Comparison of ENCODE assay signal across 8 cellular contexts in genomic region chr9:131635285-131635684, GRCh38.
DNase-seq lines count a peak whose midpoint lies in the region; ATAC-seq and TF ChIP-seq lines count a peak whose summit lies in the region.

No MANE protein-coding gene starts in this region.

- H3K9ac ChIP-seq in GM23248 (peak overlapping the region; percentile 70), OCI-LY3 (ENCODE audit: low read length) (peak overlapping the region; percentile 52), fibroblast of lung (ENCODE audit: insufficient read depth, low read length) (no peak overlapping the region)

- ATAC-seq in activated T-cell treated with anti-CD3 and anti-CD28 coated beads, Interleukin-2, amount 50 U/mL, for 4 hours: peak; percentile 99 to 100
- ATAC-seq in HG03280 (IDR thresholded peaks at IDR 0.05; ENCODE audit: unreplicated experiment): no peak

- H2AFZ ChIP-seq in GM23248 (no peak overlapping the region), OCI-LY3 (ENCODE audit: low read depth, low read length) (no peak overlapping the region), fibroblast of lung (ENCODE audit: low read length) (no peak overlapping the region)

- H3K79me2 ChIP-seq in GM23248 (ENCODE audit: insufficient read depth) (0 out of 2 replicates have a peak, but pooled peaks cover 5% of the 10 kb centered on the region), OCI-LY3 (ENCODE audit: low read length) (peaks cover 70% of the 10 kb centered on the region), fibroblast of lung (ENCODE audit: control insufficient read depth, insufficient read depth, low read length) (no peaks in the 10 kb centered on the region)

- WGBS in GM23248 (ENCODE audit: low coverage in 1 of 2, low lambda C conversion rate in 2 of 2, missing lambda C conversion rate in 2 of 2), 2 experiments: 1% methylated on average over 6 of the region's 6 CpGs
- 5% methylated on average over 6 of the region's 6 CpGs for WGBS in suprapubic skin

- H4K20me1 ChIP-seq in GM23248 (ENCODE audit: insufficient read depth) (no peaks in the 10 kb centered on the region), OCI-LY3 (ENCODE audit: insufficient read depth, low read length) (peaks cover 6% of the 10 kb centered on the region; the same call in 1 of the 2 replicates), fibroblast of lung (ENCODE audit: control insufficient read depth, extremely low read depth, insufficient read depth, low read length) (no peaks in the 10 kb centered on the region)

- H3K4me1 Mint-ChIP-seq in activated T-cell treated with anti-CD3 and anti-CD28 coated beads, Interleukin-2, amount 50 U/mL, for 4 hours (ENCODE audit: low read depth): peaks cover 38% of the 10 kb centered on the region

- H3K4me1 ChIP-seq in GM23248 (ENCODE audit: insufficient read depth) (peaks cover 26% of the 10 kb centered on the region), OCI-LY3 (ENCODE audit: low read length) (peaks cover 61% of the 10 kb centered on the region), fibroblast of lung (ENCODE audit: control insufficient read depth, extremely low read depth, insufficient read depth, low read length) (peaks cover 11% of the 10 kb centered on the region), neutrophil (ENCODE audit: control insufficient read depth in 1 of 2, insufficient read depth in 1 of 2, low read depth in 1 of 2, low read length in 1 of 2) (peaks cover 32 to 34% of the 10 kb centered on the region in 2 experiments), suprapubic skin (peaks cover 44% of the 10 kb centered on the region)

- peaks cover 27% of the 10 kb centered on the region for H3K36me3 Mint-ChIP-seq in activated T-cell treated with anti-CD3 and anti-CD28 coated beads, Interleukin-2, amount 50 U/mL, for 4 hours (ENCODE audit: insufficient read depth)

- H3K27ac ChIP-seq in GM23248 (peak overlapping the region; percentile 69), OCI-LY3 (ENCODE audit: low read length) (peak overlapping the region; percentile 84), fibroblast of lung (ENCODE audit: insufficient read depth, low read length) (peak overlapping the region; percentile 69), neutrophil (peak overlapping the region; percentile 97), suprapubic skin (peak overlapping the region; percentile 81)

- H3K4me3 ChIP-seq in GM23248 (no peak overlapping the region), OCI-LY3 (ENCODE audit: low read length) (peak overlapping the region; percentile 8; the same call in 1 of the 2 replicates), fibroblast of lung (replicated peaks in 1 of 4; ENCODE audit: control extremely low read depth in 1 of 4, insufficient read depth in 1 of 4, low read depth in 3 of 4, low read length in 4 of 4) (no peak overlapping the region), neutrophil (ENCODE audit: low read depth in 1 of 2, low read length in 1 of 2) (peak overlapping the region; percentile 26 to 42), suprapubic skin (no peak overlapping the region)

- no peak for TF ChIP-seq EP300 in suprapubic skin (IDR thresholded peaks at IDR 0.05)

- H3K36me3 ChIP-seq in GM23248 (ENCODE audit: low read depth) (no peaks in the 10 kb centered on the region), OCI-LY3 (replicated peaks; ENCODE audit: low read depth, low read length) (peaks cover 61% of the 10 kb centered on the region), fibroblast of lung (ENCODE audit: control insufficient read depth, insufficient read depth, low read length) (peaks cover 3% of the 10 kb centered on the region), neutrophil (peaks cover 22% of the 10 kb centered on the region), suprapubic skin (peaks cover 11% of the 10 kb centered on the region)

- no peaks in the 10 kb centered on the region for H3K9me2 ChIP-seq in GM23248 (ENCODE audit: insufficient read depth)

- no peak for TF ChIP-seq CTCF in OCI-LY3 (IDR thresholded peaks at IDR 0.05; ENCODE audit: low read depth, low read length)
- TF ChIP-seq CTCF in fibroblast of lung (conservative IDR thresholded peaks at IDR 0.05 in 1 of 2, IDR thresholded peaks at IDR 0.05 in 1 of 2; ENCODE audit: low read depth in 1 of 2, low read length in 2 of 2): peak in 1 of 2 donors; percentile 13
- peak; percentile 72 for TF ChIP-seq CTCF in neutrophil (IDR thresholded peaks at IDR 0.05)
- no peak for TF ChIP-seq CTCF in suprapubic skin (IDR thresholded peaks at IDR 0.05)

- peaks cover 26% of the 10 kb centered on the region for H3F3A ChIP-seq in GM23248 (ENCODE audit: insufficient read depth)

- no peaks in the 10 kb centered on the region for H3K9me3 Mint-ChIP-seq in activated T-cell treated with anti-CD3 and anti-CD28 coated beads, Interleukin-2, amount 50 U/mL, for 4 hours

- peak; percentile 98 for DNase-seq in GM23248
- DNase-seq in activated T-cell treated with anti-CD3 and anti-CD28 coated beads, Interleukin-2, amount 50 U/mL, for 4 hours: peak; percentile 71
- DNase-seq in fibroblast of lung (ENCODE audit: low read depth in 2 of 2): peak; percentile 96 to 98
- peak; percentile 93 for DNase-seq in suprapubic skin (ENCODE audit: low spot score in 2 of 2)
- no peak for DNase-seq in NCI-H1048 (lab: John Stamatoyannopoulos, UW)

- H3K4me3 Mint-ChIP-seq in activated T-cell treated with anti-CD3 and anti-CD28 coated beads, Interleukin-2, amount 50 U/mL, for 4 hours: no peak overlapping the region

- H3K4me2 ChIP-seq in GM23248 (ENCODE audit: unreplicated experiment) (peak overlapping the region; percentile 45), OCI-LY3 (ENCODE audit: low read length) (peak overlapping the region; percentile 54), fibroblast of lung (ENCODE audit: extremely low read depth, insufficient read depth, low read length) (no peak overlapping the region)

- in situ Hi-C loops in GM23248 (cut with MboI): no loop called here

- H3K27me3 ChIP-seq in GM23248 (replicated peaks; ENCODE audit: insufficient read depth) (no peaks in the 10 kb centered on the region), OCI-LY3 (ENCODE audit: low read depth, low read length) (no peaks in the 10 kb centered on the region), fibroblast of lung (ENCODE audit: control insufficient read depth, insufficient read depth, low read length) (no peaks in the 10 kb centered on the region), neutrophil (no peaks in the 10 kb centered on the region), suprapubic skin (no peaks in the 10 kb centered on the region)

- H3K27me3 Mint-ChIP-seq in activated T-cell treated with anti-CD3 and anti-CD28 coated beads, Interleukin-2, amount 50 U/mL, for 4 hours (ENCODE audit: low read depth): no peaks in the 10 kb centered on the region

- no peaks in the 10 kb centered on the region for H3K9me3 ChIP-seq in GM23248 (ENCODE audit: low read depth)
- no peaks in the 10 kb centered on the region for H3K9me3 ChIP-seq in OCI-LY3 (ENCODE audit: insufficient read depth, low read length)
- H3K9me3 ChIP-seq in fibroblast of lung (ENCODE audit: control insufficient read depth, insufficient read depth, low read depth, low read length): no peaks in the 10 kb centered on the region
- no peaks in the 10 kb centered on the region for H3K9me3 ChIP-seq in neutrophil
- no peaks in the 10 kb centered on the region for H3K9me3 ChIP-seq in suprapubic skin

- TF ChIP-seq POLR2A in suprapubic skin (IDR thresholded peaks at IDR 0.05): no peak

Comparison
In these comparisons a context has a peak if more than half of its experiments do, and no peak if none do; other contexts are left out.
1. H3K4me3 ChIP-seq: peak in OCI-LY3 (single experiment) and neutrophil (2 of 2); none in GM23248 (single experiment), fibroblast of lung (0 of 4) and suprapubic skin (single experiment).
2. Peak in every context shown above with its lines, with median percentiles within 50 percentile points of each other: H3K27ac ChIP-seq.